ENCODE assay signal across 8 cellular contexts in the genomic region with DNA sequence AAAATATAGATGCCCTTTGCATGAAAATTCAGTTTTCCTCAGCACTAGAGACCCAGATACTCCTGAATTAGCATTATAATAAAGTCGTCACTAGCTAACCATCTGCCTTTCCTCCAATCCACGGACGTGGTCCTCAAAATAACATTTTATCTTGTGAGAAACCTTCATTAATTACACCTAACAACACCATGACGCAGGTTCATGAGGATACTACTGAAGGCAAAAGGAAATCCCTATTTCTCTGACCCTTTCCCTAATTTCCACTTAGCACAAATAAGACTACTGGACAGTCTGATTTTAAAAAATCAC.
DNase-seq lines count a peak whose midpoint lies in the region; ATAC-seq lines count a peak whose summit lies in the region.

No MANE protein-coding gene starts in this region.

- peak overlapping the region; percentile 99 for H3K9ac ChIP-seq in muscle layer of colon (ENCODE audit: low read length)

- peaks cover 57% of the 10 kb centered on the region for H3K4me1 Mint-ChIP-seq in stimulated activated naive CD8-positive, alpha-beta T cell treated with anti-CD3 and anti-CD28 coated beads, Interleukin-15, Interleukin-2, amounts not matched to agents 100 ng/mL and 50 ng/mL, for 24 hours (ENCODE audit: low read depth)

- H3K27ac Mint-ChIP-seq in stimulated activated naive CD8-positive, alpha-beta T cell treated with anti-CD3 and anti-CD28 coated beads, Interleukin-15, Interleukin-2, amounts not matched to agents 100 ng/mL and 50 ng/mL, for 24 hours: peak overlapping the region; percentile 94

- H3K27ac ChIP-seq in caudate nucleus (ENCODE audit: low read depth, low read length) (peak overlapping the region; percentile 98), muscle layer of colon (ENCODE audit: low read depth, low read length) (peak overlapping the region; percentile 97)

- peak overlapping the region; percentile 51 to 91 for H3K4me3 ChIP-seq in muscle layer of colon (ENCODE audit: low read depth in 1 of 2, low read length in 2 of 2)

- H3K9me3 ChIP-seq in muscle layer of colon (ENCODE audit: low read length): no peaks in the 10 kb centered on the region

- peak overlapping the region; percentile 91 for H3K4me3 Mint-ChIP-seq in stimulated activated naive CD8-positive, alpha-beta T cell treated with anti-CD3 and anti-CD28 coated beads, Interleukin-15, Interleukin-2, amounts not matched to agents 100 ng/mL and 50 ng/mL, for 24 hours

- H3K36me3 Mint-ChIP-seq in stimulated activated naive CD8-positive, alpha-beta T cell treated with anti-CD3 and anti-CD28 coated beads, Interleukin-15, Interleukin-2, amounts not matched to agents 100 ng/mL and 50 ng/mL, for 24 hours (ENCODE audit: low read depth): peaks cover 44% of the 10 kb centered on the region

- H3K27me3 Mint-ChIP-seq in stimulated activated naive CD8-positive, alpha-beta T cell treated with anti-CD3 and anti-CD28 coated beads, Interleukin-15, Interleukin-2, amounts not matched to agents 100 ng/mL and 50 ng/mL, for 24 hours: no peaks in the 10 kb centered on the region

- H3K9me3 Mint-ChIP-seq in stimulated activated naive CD8-positive, alpha-beta T cell treated with anti-CD3 and anti-CD28 coated beads, Interleukin-15, Interleukin-2, amounts not matched to agents 100 ng/mL and 50 ng/mL, for 24 hours: no peaks in the 10 kb centered on the region

- ATAC-seq in stimulated activated naive CD8-positive, alpha-beta T cell treated with anti-CD3 and anti-CD28 coated beads, Interleukin-15, Interleukin-2, amounts not matched to agents 100 U/mL and 50 U/mL, for 24 hours: no peak
- ATAC-seq in HG02981 (IDR thresholded peaks at IDR 0.05; ENCODE audit: unreplicated experiment): no peak

- DNase-seq in stimulated activated naive CD8-positive, alpha-beta T cell treated with anti-CD3 and anti-CD28 coated beads, Interleukin-15, Interleukin-2, amounts not matched to agents 100 U/mL and 50 U/mL, for 24 hours: no peak
- DNase-seq in caudate nucleus (lab: John Stamatoyannopoulos, UW) (no peak), NCI-H2171 treated with DMSO at 0.1 percent for 48 hours (lab: John Stamatoyannopoulos, UW) (no peak), DMS53 (lab: John Stamatoyannopoulos, UW) (no peak)
- no peak for DNase-seq in stimulated activated naive CD4-positive, alpha-beta T cell (lab: John Stamatoyannopoulos, UW)

- no peaks in the 10 kb centered on the region for H3K27me3 ChIP-seq in muscle layer of colon (ENCODE audit: control insufficient read depth in 1 of 2, insufficient read depth in 2 of 2, low read length in 2 of 2)

- H3K36me3 ChIP-seq in muscle layer of colon (ENCODE audit: insufficient read depth, low read length): no peaks in the 10 kb centered on the region

- peaks cover 47% of the 10 kb centered on the region for H3K4me1 ChIP-seq in muscle layer of colon (ENCODE audit: insufficient read depth, low read length)
